ENCODE assay signal across 9 cellular contexts in the genomic region with DNA sequence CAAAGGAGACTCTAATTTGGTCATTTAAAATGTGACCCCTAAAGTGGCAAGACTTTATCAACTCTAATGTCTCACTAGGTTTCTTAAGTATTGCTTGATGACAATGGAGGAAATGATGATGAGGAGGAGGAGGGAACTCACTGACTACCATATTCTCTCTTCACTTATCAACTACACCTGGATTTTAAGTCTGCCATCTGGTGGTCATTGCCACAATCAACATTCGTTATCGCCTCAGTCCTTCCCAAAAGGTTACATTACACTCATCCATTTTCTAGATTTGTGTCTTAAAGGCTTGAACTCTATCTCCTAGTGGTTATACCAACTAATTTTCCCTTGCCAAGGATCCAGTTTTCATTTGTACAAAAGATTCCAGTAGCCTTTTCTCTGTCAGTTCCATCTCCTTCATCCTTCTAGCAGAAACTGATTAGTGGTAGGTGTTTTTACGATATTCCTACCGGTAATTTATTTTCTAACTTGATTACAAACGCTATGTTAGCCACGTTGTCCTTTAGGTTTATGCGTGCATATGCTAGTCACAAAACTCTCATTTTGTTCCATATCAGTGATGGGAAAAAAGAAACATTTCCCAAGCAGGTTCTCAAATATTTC.
DNase-seq lines count a peak whose midpoint lies in the region; ATAC-seq and TF ChIP-seq lines count a peak whose summit lies in the region.
"Had no signal": no experiment of that assay in that cellular context is flagged by ENCODE, and none has a peak within 500 bp of the region (broad histone marks: within the 10 kb centered on the region; RNA-seq: fewer than 3 reads in every experiment).

No MANE protein-coding gene starts in this region.

- peak; percentile 63 for ATAC-seq in stimulated activated naive CD8-positive, alpha-beta T cell treated with anti-CD3 and anti-CD28 coated beads, Interleukin-15, amount 100 ng/mL, for 72 hours
- ATAC-seq in T-cell (replicated peaks in 1 of 4) (no peak), HG03025 (IDR thresholded peaks at IDR 0.05; ENCODE audit: low FRiP score, unreplicated experiment) (no peak), GM21576 (IDR thresholded peaks at IDR 0.05; ENCODE audit: unreplicated experiment) (no peak)

- POLR2A ChIA-PET in T-cell (lab: Charles Lee) = no interaction called here

- no peak overlapping the region for H3K4me3 ChIP-seq in OCI-LY1 (ENCODE audit: low read depth, low read length, poor library complexity, severe bottlenecking)
- no peak overlapping the region for H3K4me3 ChIP-seq in fibroblast of mammary gland (ENCODE audit: control insufficient read depth, low read depth, low read length)

- H4K20me1 ChIP-seq in OCI-LY1 (ENCODE audit: insufficient read depth, low read length) = no peaks in the 10 kb centered on the region

- CTCF ChIA-PET in T-cell (lab: Charles Lee) = interaction anchor here in 1 of 2 donors (1.0 kb wide), 1 partner anchor 21 kb away, joined by 4 read pairs; no protein-coding TSS in a partner anchor

- H3K4me1 Mint-ChIP-seq in stimulated activated naive CD8-positive, alpha-beta T cell treated with anti-CD3 and anti-CD28 coated beads, Interleukin-15, amount 100 ng/mL, for 72 hours = peaks cover 7% of the 10 kb centered on the region
- H3K4me1 Mint-ChIP-seq in T-cell = peaks cover 7 to 10% (median 8%) of the 10 kb centered on the region in 3 donors

- no peaks in the 10 kb centered on the region for H3K4me1 ChIP-seq in OCI-LY1 (ENCODE audit: insufficient read depth, low read length, severe bottlenecking)

- TF ChIP-seq CTCF in C4-2B (conservative IDR thresholded peaks at IDR 0.05) = peak; percentile 81
- peak; percentile 61 for TF ChIP-seq CTCF in GM13977 (IDR thresholded peaks at IDR 0.05; ENCODE audit: extremely low read depth, insufficient read depth, missing control alignments)
- peak; percentile 63 for TF ChIP-seq CTCF in OCI-LY1 (IDR thresholded peaks at IDR 0.05; ENCODE audit: low read length)
- TF ChIP-seq CTCF in fibroblast of mammary gland (conservative IDR thresholded peaks at IDR 0.05; ENCODE audit: control insufficient read depth, insufficient read depth, low read depth, low read length) = peak; percentile 55

- no peaks in the 10 kb centered on the region for H3K27me3 ChIP-seq in OCI-LY1 (ENCODE audit: insufficient read depth, low read length)

- H3K79me2 ChIP-seq in OCI-LY1 (ENCODE audit: insufficient read depth, low read length) = no peaks in the 10 kb centered on the region

- H3K27ac ChIP-seq in C4-2B (no peak overlapping the region), OCI-LY1 (ENCODE audit: low read depth, low read length, poor library complexity, severe bottlenecking) (no peak overlapping the region)

- no peak overlapping the region for H3K9ac ChIP-seq in OCI-LY1 (ENCODE audit: low read length)

- H3K9me3 ChIP-seq in OCI-LY1 (ENCODE audit: low read length) = no peaks in the 10 kb centered on the region

- in situ Hi-C loops in GM13977 (cut with MboI; ENCODE audit: low pct_unique_long_range_greater_than_20kb, low sequenced_read_pairs, unreplicated experiment) = no loop called here

- H3K4me3 Mint-ChIP-seq in stimulated activated naive CD8-positive, alpha-beta T cell treated with anti-CD3 and anti-CD28 coated beads, Interleukin-15, amount 100 ng/mL, for 72 hours = no peak overlapping the region
- H3K4me3 Mint-ChIP-seq in T-cell = no peak overlapping the region
- H3K4me3 Mint-ChIP-seq: memory B cell had no signal

- H3K4me2 ChIP-seq in OCI-LY1 (ENCODE audit: low read length) = no peak overlapping the region

- peaks cover 0 to 4% of the 10 kb centered on the region in 2 donors for H3K9me3 Mint-ChIP-seq in stimulated activated naive CD8-positive, alpha-beta T cell treated with anti-CD3 and anti-CD28 coated beads, Interleukin-15, amount 100 ng/mL, for 72 hours
- peaks cover 0 to 6% (median 0%) of the 10 kb centered on the region in 3 donors for H3K9me3 Mint-ChIP-seq in T-cell

- no peak overlapping the region for H3K27ac Mint-ChIP-seq in stimulated activated naive CD8-positive, alpha-beta T cell treated with anti-CD3 and anti-CD28 coated beads, Interleukin-15, amount 100 ng/mL, for 72 hours
- no peak overlapping the region for H3K27ac Mint-ChIP-seq in T-cell
- H3K27ac Mint-ChIP-seq: memory B cell had no signal

- no peaks in the 10 kb centered on the region for H3K36me3 Mint-ChIP-seq in T-cell
- H3K36me3 Mint-ChIP-seq: memory B cell had no signal

- H3K9me2 ChIP-seq in OCI-LY1 (ENCODE audit: low read depth, low read length) = no peaks in the 10 kb centered on the region

- H3K36me3 ChIP-seq in OCI-LY1 (ENCODE audit: insufficient read depth, low read length) = no peaks in the 10 kb centered on the region

- DNase-seq in GM13977 (ENCODE audit: low spot score) (peak; percentile 19), fibroblast of mammary gland (ENCODE audit: low read depth) (peak; percentile 47), T-cell (no peak)
- peak in 1 of 2 donors; percentile 3 for DNase-seq in stimulated activated naive CD8-positive, alpha-beta T cell treated with anti-CD3 and anti-CD28 coated beads, Interleukin-15, amount 100 ng/mL, for 72 hours

- no peak overlapping the region for H2AFZ ChIP-seq in OCI-LY1 (ENCODE audit: low read length)

- no peaks in the 10 kb centered on the region for H3F3A ChIP-seq in OCI-LY1 (ENCODE audit: insufficient read depth, low read length)

- H3K27me3 Mint-ChIP-seq in stimulated activated naive CD8-positive, alpha-beta T cell treated with anti-CD3 and anti-CD28 coated beads, Interleukin-15, amount 100 ng/mL, for 72 hours = no peaks in the 10 kb centered on the region
- peaks cover 0 to 4% of the 10 kb centered on the region in 2 donors for H3K27me3 Mint-ChIP-seq in T-cell

Comparison
In these comparisons a context has a peak if more than half of its experiments do, and no peak if none do; other contexts are left out.
1. DNase-seq: peak in GM13977 (single experiment) and fibroblast of mammary gland (single experiment); none in T-cell (0 of 34).
2. Peak in every context shown above with its lines, with median percentiles within 50 percentile points of each other: CTCF ChIP-seq.